Comparison of ENCODE assay signal across 8 cellular contexts in the genomic region with DNA sequence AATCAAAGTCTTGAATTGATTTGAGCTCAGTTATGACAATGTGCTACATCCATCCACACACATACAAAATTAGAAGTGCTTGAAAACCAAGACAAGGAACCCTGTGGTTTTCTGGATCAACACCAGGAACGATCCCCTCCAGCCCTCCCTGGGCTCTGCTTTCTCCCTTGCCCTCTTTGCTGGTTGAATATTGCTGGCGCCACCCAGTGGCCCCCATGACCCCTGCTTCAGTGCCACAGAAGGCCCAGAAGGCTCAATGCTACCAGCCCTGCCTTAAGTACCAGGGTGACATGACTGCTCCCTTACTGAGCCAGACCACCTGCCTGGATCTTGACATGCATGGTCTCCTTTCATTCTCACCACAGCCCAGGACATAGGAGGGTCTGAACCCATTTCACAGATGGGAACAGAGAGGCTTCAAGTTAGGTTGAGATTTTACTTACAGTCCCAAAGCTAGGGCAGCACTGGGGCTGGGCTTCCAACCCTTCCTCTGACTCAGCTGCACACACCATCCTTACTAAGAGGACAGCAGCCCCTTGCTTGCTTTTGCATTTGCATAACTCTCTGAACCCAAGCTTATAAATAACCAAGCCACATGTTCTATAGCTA. TPM values are rescaled to one million over a fixed set of nuclear protein-coding genes. Genes with fewer than 3 reads are reported as not detected.
A peak's percentile ranks its signal among the peaks of the same experiment; 100 is the strongest.
DNase-seq lines count a peak whose midpoint lies in the region; ATAC-seq, FAIRE-seq and TF ChIP-seq lines count a peak whose summit lies in the region.

No MANE protein-coding gene starts in this region.

- TF ChIP-seq POLR2A in A549 (IDR thresholded peaks at IDR 0.05; ENCODE audit: low read length) (no peak), H54 (IDR thresholded peaks at IDR 0.05; ENCODE audit: low read depth, low read length) (no peak), right lobe of liver (IDR thresholded peaks at IDR 0.05) (no peak), tibial nerve (IDR thresholded peaks at IDR 0.05) (no peak)

- TF ChIP-seq EP300 in A549 (IDR thresholded peaks at IDR 0.05): no peak
- TF ChIP-seq EP300 in tibial nerve (IDR thresholded peaks at IDR 0.05): no peak

- H3K9me3 ChIP-seq in A549 (no peaks in the 10 kb centered on the region), SJCRH30 (replicated peaks) (no peaks in the 10 kb centered on the region), right lobe of liver (no peaks in the 10 kb centered on the region), tibial nerve (no peaks in the 10 kb centered on the region)

- peak; percentile 87 to 95 for ATAC-seq in A549
- ATAC-seq in right lobe of liver: peak; percentile 78 to 83 (median 80)

- peak; percentile 76 to 82 for TF ChIP-seq RAD21 in A549 (conservative IDR thresholded peaks at IDR 0.05 in 1 of 2, IDR thresholded peaks at IDR 0.05 in 1 of 2)

- no peak overlapping the region; a peak in 1 of 6 replicates for H3K27ac ChIP-seq in A549
- no peak overlapping the region for H3K27ac ChIP-seq in SJCRH30
- H3K27ac ChIP-seq in right lobe of liver: no peak overlapping the region
- H3K27ac ChIP-seq in tibial nerve: no peak overlapping the region

- 0% methylated on average over 2 of the region's 2 CpGs for WGBS in A549 (ENCODE audit: missing lambda C conversion rate)
- WGBS in right lobe of liver (ENCODE audit: insufficient coverage, low coverage, low lambda C conversion rate, missing lambda C conversion rate): 6% methylated on average over 2 of the region's 2 CpGs
- WGBS in tibial nerve, 2 donors: 11 to 20% methylated on average over 2 of the region's 2 CpGs

- peak; percentile 79 for TF ChIP-seq CTCF in A549 (IDR thresholded peaks at IDR 0.05)
- peak; percentile 82 for TF ChIP-seq CTCF in GM10266 (IDR thresholded peaks at IDR 0.05; ENCODE audit: control insufficient read depth, insufficient read depth, low read depth, missing control alignments)
- peak; percentile 67 for TF ChIP-seq CTCF in cardiac fibroblast (IDR thresholded peaks at IDR 0.05; ENCODE audit: low read depth, low read length)
- TF ChIP-seq CTCF in right lobe of liver (IDR thresholded peaks at IDR 0.05): peak; percentile 46 to 55 (median 50)
- TF ChIP-seq CTCF in tibial nerve (IDR thresholded peaks at IDR 0.05): peak in 2 of 5 experiments; percentile 44 to 51

- H3K4me3 ChIP-seq in A549 (no peak overlapping the region), SJCRH30 (no peak overlapping the region), cardiac fibroblast (replicated peaks in 1 of 2; ENCODE audit: low read depth in 2 of 2, low read length in 2 of 2) (no peak overlapping the region), right lobe of liver (no peak overlapping the region), tibial nerve (no peak overlapping the region)

- DNase-seq in A549 (ENCODE audit: low read depth in 1 of 2, low spot score in 1 of 2) (peak; percentile 60 to 69), GM10266 (ENCODE audit: extremely low spot score) (peak; percentile 45), H54 (ENCODE audit: insufficient read length, low spot score) (no peak), KG1 (lab: John Stamatoyannopoulos, UW) (peak; percentile 26), SJCRH30 (peak; percentile 58 to 76), cardiac fibroblast (ENCODE audit: low read depth in 2 of 2) (peak; percentile 65 to 69), right lobe of liver (peak in 2 of 3 donors; percentile 51 to 60), tibial nerve (ENCODE audit: low spot score in 2 of 2) (peak; percentile 15 to 18)

- CTCF ChIA-PET in A549 (lab: Yijun Ruan, JAX): interaction anchor here (0.5 to 16.4 kb wide), 36 partner anchors 9 to 855 kb away, joined by 3 to 450 read pairs (median 4); partner anchors contain the start of gene IL12A

- POLR2A ChIA-PET in A549 (lab: Yijun Ruan, JAX): no interaction called here

- intact Hi-C loops in right lobe of liver (cut with DNase I): loop anchor here in 1 of 2 donors (10.0 kb wide), 1 partner anchor 119 kb away; no protein-coding TSS in a partner anchor

- FAIRE-seq in A549 (lab: Jason Lieb, UNC) (no peak), H54 (lab: Jason Lieb, UNC) (peak; percentile 45)

- H3K27me3 ChIP-seq in SJCRH30: no peaks in the 10 kb centered on the region
- no peaks in the 10 kb centered on the region for H3K27me3 ChIP-seq in right lobe of liver
- no peaks in the 10 kb centered on the region for H3K27me3 ChIP-seq in tibial nerve

- H3K36me3 ChIP-seq in SJCRH30 (no peaks in the 10 kb centered on the region), right lobe of liver (no peaks in the 10 kb centered on the region), tibial nerve (no peaks in the 10 kb centered on the region)

- peak overlapping the region; percentile 23; the same call in 2 of the 3 replicates for H3K4me2 ChIP-seq in A549

- no peaks in the 10 kb centered on the region; the same call in 2 of the 3 replicates for H3K4me1 ChIP-seq in A549
- H3K4me1 ChIP-seq in SJCRH30: peaks cover 10% of the 10 kb centered on the region
- H3K4me1 ChIP-seq in right lobe of liver: no peaks in the 10 kb centered on the region
- peaks cover 0 to 2% (median 0%) of the 10 kb centered on the region in 4 donors for H3K4me1 ChIP-seq in tibial nerve

TF ChIP-seq in A549, 52 proteins besides CTCF, POLR2A, EP300 and RAD21:
- peak; percentile 89 for TF ChIP-seq SMC3 (IDR thresholded peaks at IDR 0.05)
- no peak for TF ChIP-seq KDM1A (IDR thresholded peaks at IDR 0.05; ENCODE audit: low read depth)

RNA-seq across cellular contexts. Expression of gene IL12A, which starts 15.0 kb away (rescaled TPM):
- polyA plus RNA-seq in A549 (2011; rRNA removed) (0.66 and 1.7 TPM in 2 replicates), A549 (2017; fragmentation: RNase III; extraction: RNeasy Plus Mini Kit Qiagen cat#74134 plus additional on column Dnase treatment) (0.76 to 1.3 TPM (median 0.98 TPM) in 3 replicates)
- polyA plus RNA-seq in A549 (2012; cell fraction: cytosol; rRNA removed): 1.7 and 2.1 TPM in 2 replicates
- polyA plus RNA-seq in A549 (2012; cell fraction: nucleus; rRNA removed): 2.1 and 3.9 TPM in 2 replicates
- polyA minus RNA-seq in A549 (2011; rRNA and poly(A)+ RNA removed): 0.12 TPM in 1 of 2 replicates, not detected in the other
- total RNA-seq in SJCRH30 (2014; rRNA removed; shearing (Covaris generic)): 0.05 TPM in 1 of 2 replicates, not detected in the other
- total RNA-seq in right lobe of liver (under 1 TPM in 1 of 6 experiments, not detected in 5; 0.55 TPM), tibial nerve (under 1 TPM in 1 of 4 donors, not detected in 3; 0.60 TPM)
